ENCODE assay signal across 1 cellular context in genomic region chr19:47047272-47047930, GRCh38.
A peak's percentile ranks its signal among the peaks of the same experiment; 100 is the strongest.
TF ChIP-seq lines count a peak whose summit lies in the region.

No MANE protein-coding gene starts in this region.

TF ChIP-seq in HepG2, 621 proteins besides CTCF, POLR2A, EP300 and RAD21 (continued from another document):
- TF ChIP-seq ZNF280D (CRISPR knock-in tag; IDR thresholded peaks at IDR 0.05) (no peak), ZNF777 (CRISPR knock-in tag; IDR thresholded peaks at IDR 0.05) (no peak), NFIB (CRISPR knock-in tag; IDR thresholded peaks at IDR 0.05; ENCODE audit: borderline replicate concordance) (no peak), ZNF746 (CRISPR knock-in tag; IDR thresholded peaks at IDR 0.05) (no peak), KDM2A (CRISPR knock-in tag; IDR thresholded peaks at IDR 0.05; ENCODE audit: borderline replicate concordance, low read depth) (peak; percentile 46), MTF2 (CRISPR knock-in tag; IDR thresholded peaks at IDR 0.05; ENCODE audit: borderline replicate concordance) (0 out of 2 replicates have a peak, but pooled peaks have one; percentile 49), TEAD3 (CRISPR knock-in tag; optimal IDR thresholded peaks at IDR 0.05; ENCODE audit: borderline replicate concordance) (no peak), FOXP4 (CRISPR knock-in tag; IDR thresholded peaks at IDR 0.05) (peak; percentile 18; the same call in 1 of the 2 replicates), ZBTB37 (CRISPR knock-in tag; IDR thresholded peaks at IDR 0.05) (no peak), HMG20B (CRISPR knock-in tag; conservative IDR thresholded peaks at IDR 0.05) (no peak), NKX3-1 (CRISPR knock-in tag; IDR thresholded peaks at IDR 0.05) (no peak), YEATS4 (CRISPR knock-in tag; IDR thresholded peaks at IDR 0.05; ENCODE audit: borderline replicate concordance) (no peak), ZBTB1 (CRISPR knock-in tag; IDR thresholded peaks at IDR 0.05; ENCODE audit: borderline replicate concordance) (no peak), ZNF576 (CRISPR knock-in tag; IDR thresholded peaks at IDR 0.05) (no peak)
